8 cellular contexts compared by ENCODE assay signal in the genomic region with DNA sequence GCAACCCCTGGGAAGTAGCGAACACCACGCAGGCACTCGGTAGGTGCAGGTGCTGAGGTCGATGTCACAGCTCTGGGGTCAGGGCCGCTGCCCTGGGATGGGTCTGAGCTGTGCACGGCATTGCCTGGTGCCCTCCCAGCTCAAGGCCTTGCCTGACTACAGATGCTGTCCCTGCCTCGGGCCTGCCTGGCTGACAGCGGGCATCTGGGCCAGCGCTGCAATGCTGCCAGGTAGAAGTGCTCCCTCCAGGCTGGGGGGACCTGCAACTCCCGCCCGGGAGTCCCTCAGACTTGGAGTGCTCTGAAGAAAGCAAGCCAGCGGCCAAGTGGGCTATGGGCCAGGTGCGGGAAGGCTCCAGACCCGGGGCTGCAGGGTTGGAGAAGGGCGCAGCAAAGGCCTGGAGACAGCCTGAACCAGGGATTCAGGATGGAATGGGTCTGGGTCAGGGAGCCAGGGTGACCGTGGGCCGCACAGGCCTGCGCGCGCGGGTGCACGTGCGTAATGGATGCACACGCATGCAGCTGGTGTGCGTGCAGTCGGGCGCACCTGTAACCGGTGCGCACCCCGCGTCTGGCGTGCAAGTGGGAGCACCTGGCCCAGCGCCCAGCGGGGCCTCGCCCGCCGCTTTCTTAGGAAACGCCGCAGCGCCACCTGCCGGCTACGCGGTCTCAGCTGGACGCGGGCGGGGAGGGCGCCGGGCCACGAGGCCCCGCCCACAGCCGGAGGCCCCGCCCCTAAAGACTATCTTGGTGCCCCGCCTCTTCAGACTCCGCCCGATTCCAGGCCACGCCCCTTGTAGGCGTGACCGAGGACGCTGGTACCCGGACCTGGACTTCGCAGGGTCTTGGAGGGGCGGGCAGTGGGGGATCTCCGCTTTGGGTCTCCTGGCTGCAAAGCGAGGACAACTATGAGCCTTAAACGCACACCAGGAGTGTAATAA. TPM values are rescaled to one million over a fixed set of nuclear protein-coding genes. Genes with fewer than 3 reads are reported as not detected.
DNase-seq lines count a peak whose midpoint lies in the region; ATAC-seq, FAIRE-seq and TF ChIP-seq lines count a peak whose summit lies in the region.

No MANE protein-coding gene starts in this region.

- H3K4me1 ChIP-seq in esophagus squamous epithelium, result peaks cover 5 to 11% (median 6%) of the 10 kb centered on the region in 3 donors

- H3K27me3 ChIP-seq in esophagus squamous epithelium, result peaks cover 0 to 82% (median 6%) of the 10 kb centered on the region in 4 donors

- H3K27ac Mint-ChIP-seq in natural killer cell treated with Interleukin-12 subunit alpha and Interleukin-12 subunit beta and Interleukin-15 and Interleukin-18, amount 100 ng/mL, for 72 hours, result no peak overlapping the region
- no peak overlapping the region for H3K27ac Mint-ChIP-seq in stimulated activated memory B cell treated with anti-CD40 and anti-IgM and Interleukin-4, amounts not matched to agents 10 μg/mL and 1 μg/mL and 100 μg/mL, for 72 hours

- DNase-seq in AG08395 (ENCODE audit: low spot score) (peak; percentile 97), GM19239 (ENCODE audit: insufficient read length, low spot score) (peak; percentile 96), RKO (ENCODE audit: low spot score) (peak; percentile 84), esophagus squamous epithelium (lab: John Stamatoyannopoulos, UW) (no peak)
- peak; percentile 96 for DNase-seq in activated T-cell treated with anti-CD3 and anti-CD28 coated beads, Interleukin-2, amount 50 U/mL, for 48 hours
- DNase-seq in natural killer cell treated with Interleukin-12 subunit alpha and Interleukin-12 subunit beta and Interleukin-15 and Interleukin-18, amount 100 ng/mL, for 72 hours (ENCODE audit: low spot score), result peak; percentile 85

- TF ChIP-seq POLR2A in esophagus squamous epithelium (IDR thresholded peaks at IDR 0.05), result no peak

- H3K27me3 Mint-ChIP-seq in natural killer cell treated with Interleukin-12 subunit alpha and Interleukin-12 subunit beta and Interleukin-15 and Interleukin-18, amount 100 ng/mL, for 72 hours, result peaks cover 0 to 6% of the 10 kb centered on the region in 2 donors
- H3K27me3 Mint-ChIP-seq in stimulated activated memory B cell treated with anti-CD40 and anti-IgM and Interleukin-4, amounts not matched to agents 10 μg/mL and 1 μg/mL and 100 μg/mL, for 72 hours, result peaks cover 68% of the 10 kb centered on the region

- H3K36me3 Mint-ChIP-seq in natural killer cell treated with Interleukin-12 subunit alpha and Interleukin-12 subunit beta and Interleukin-15 and Interleukin-18, amount 100 ng/mL, for 72 hours, result no peaks in the 10 kb centered on the region
- no peaks in the 10 kb centered on the region for H3K36me3 Mint-ChIP-seq in stimulated activated memory B cell treated with anti-CD40 and anti-IgM and Interleukin-4, amounts not matched to agents 10 μg/mL and 1 μg/mL and 100 μg/mL, for 72 hours

- WGBS in esophagus squamous epithelium, 2 donors, result 8% methylated on average over 37 of the region's 65 CpGs; no CpG with 5 or more reads in 1 of the 2 donors

- TF ChIP-seq CTCF in LNCAP (IDR thresholded peaks at IDR 0.05), result peak; percentile 87
- peak; percentile 62 to 93 (median 76) for TF ChIP-seq CTCF in esophagus squamous epithelium (IDR thresholded peaks at IDR 0.05)

- peak; percentile 88 to 95 for ATAC-seq in natural killer cell treated with Interleukin-12 subunit alpha and Interleukin-12 subunit beta and Interleukin-15 and Interleukin-18, amount 100 ng/mL, for 72 hours
- ATAC-seq in stimulated activated memory B cell treated with anti-CD40 and anti-IgM and Interleukin-4, amounts not matched to agents 10 μg/mL and 1 μg/mL and 100 μg/mL, for 72 hours, result peak; percentile 70

- intact Hi-C loops in esophagus squamous epithelium (cut with DNase I), result no loop called here

- peaks cover 11 to 15% of the 10 kb centered on the region in 2 donors for H3K4me1 Mint-ChIP-seq in natural killer cell treated with Interleukin-12 subunit alpha and Interleukin-12 subunit beta and Interleukin-15 and Interleukin-18, amount 100 ng/mL, for 72 hours (ENCODE audit: low read depth in 2 of 2)
- H3K4me1 Mint-ChIP-seq in stimulated activated memory B cell treated with anti-CD40 and anti-IgM and Interleukin-4, amounts not matched to agents 10 μg/mL and 1 μg/mL and 100 μg/mL, for 72 hours, result peaks cover 19% of the 10 kb centered on the region

- no peaks in the 10 kb centered on the region for H3K36me3 ChIP-seq in esophagus squamous epithelium

- H3K4me3 ChIP-seq in esophagus squamous epithelium, result peak overlapping the region in 1 of 4 donors; percentile 21

- FAIRE-seq in GM19239 (lab: Jason Lieb, UNC), result peak; percentile 51

- H3K9me3 Mint-ChIP-seq in natural killer cell treated with Interleukin-12 subunit alpha and Interleukin-12 subunit beta and Interleukin-15 and Interleukin-18, amount 100 ng/mL, for 72 hours, result no peaks in the 10 kb centered on the region
- H3K9me3 Mint-ChIP-seq in stimulated activated memory B cell treated with anti-CD40 and anti-IgM and Interleukin-4, amounts not matched to agents 10 μg/mL and 1 μg/mL and 100 μg/mL, for 72 hours, result peaks cover 15% of the 10 kb centered on the region

- no peak overlapping the region for H3K4me3 Mint-ChIP-seq in natural killer cell treated with Interleukin-12 subunit alpha and Interleukin-12 subunit beta and Interleukin-15 and Interleukin-18, amount 100 ng/mL, for 72 hours
- peak overlapping the region; percentile 18 for H3K4me3 Mint-ChIP-seq in stimulated activated memory B cell treated with anti-CD40 and anti-IgM and Interleukin-4, amounts not matched to agents 10 μg/mL and 1 μg/mL and 100 μg/mL, for 72 hours

- H3K27ac ChIP-seq in esophagus squamous epithelium, result no peak overlapping the region

- H3K9me3 ChIP-seq in esophagus squamous epithelium, result no peaks in the 10 kb centered on the region

RNA-seq across cellular contexts. Expression of gene MICALL2, which starts 46.7 kb away (rescaled TPM):
- 10 to 100 TPM; 14.1 to 17.5 (median 16.5) TPM for total RNA-seq in esophagus squamous epithelium
- total RNA-seq in natural killer cell treated with Interleukin-12 subunit alpha and Interleukin-12 subunit beta and Interleukin-15 and Interleukin-18, amount 100 ng/mL, for 72 hours, result 1 to 10 TPM; 2.0 to 2.1 TPM

Comparison
In these comparisons a context has a peak if more than half of its experiments do, and no peak if none do; other contexts are left out.
1. RNA of gene MICALL2, which starts 46.7 kb away (total RNA-seq): 14.1 to 17.5 TPM in esophagus squamous epithelium; 2.0 to 2.1 TPM in natural killer cell treated with Interleukin-12 subunit alpha and Interleukin-12 subunit beta and Interleukin-15 and Interleukin-18, amount 100 ng/mL, for 72 hours; every median in the first group is over 4 times any median in the second.